Comparison of ENCODE assay signal across 27 cellular contexts in the genomic region with DNA sequence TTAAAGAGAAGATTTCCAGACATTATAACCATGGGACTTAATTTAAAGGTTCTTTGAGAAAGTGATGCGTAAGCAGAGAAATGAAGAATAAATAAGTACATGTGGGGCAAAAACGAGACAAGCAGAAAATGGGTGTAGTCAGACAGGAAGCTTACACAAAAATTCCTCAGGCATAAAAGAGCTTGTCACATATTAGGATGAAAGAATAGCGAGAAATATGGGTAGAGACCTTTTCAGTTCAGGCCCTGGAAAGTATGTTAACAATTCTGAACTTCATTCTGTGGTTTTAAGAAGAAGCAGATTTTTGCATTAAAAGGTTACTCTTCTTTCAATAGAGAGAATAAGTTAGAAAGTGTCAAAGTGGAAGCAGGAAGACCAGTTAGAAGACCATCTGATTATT.
DNase-seq lines count a peak whose midpoint lies in the region; ATAC-seq, FAIRE-seq and TF ChIP-seq lines count a peak whose summit lies in the region.
"Had no signal": no experiment of that assay in that cellular context is flagged by ENCODE, and none has a peak within 500 bp of the region (broad histone marks: within the 10 kb centered on the region; RNA-seq: fewer than 3 reads in every experiment).

No MANE protein-coding gene starts in this region.

- intact Hi-C loops in left ventricle myocardium inferior (cut with micrococcal nuclease): no loop called here

- H3K4ac ChIP-seq in neuronal stem cell (ENCODE audit: low read length): no peak overlapping the region

- H3K4me2 ChIP-seq in astrocyte (ENCODE audit: low read length) (no peak overlapping the region), neuronal stem cell (ENCODE audit: insufficient read depth, low read length, poor library complexity, severe bottlenecking) (no peak overlapping the region)
- H3K4me2 ChIP-seq: KMS-11 had no signal

- H2AK5ac ChIP-seq in neuronal stem cell (ENCODE audit: low read depth, low read length): no peak overlapping the region

- no peak overlapping the region for H4K91ac ChIP-seq in neuronal stem cell (ENCODE audit: low read depth, low read length, poor library complexity)

- H3K4me1 Mint-ChIP-seq in astrocyte (ENCODE audit: low read depth, unreplicated experiment) (peaks cover 18% of the 10 kb centered on the region), osteocyte (ENCODE audit: unreplicated experiment) (peaks cover 29% of the 10 kb centered on the region), endodermal cell (no peaks in the 10 kb centered on the region)
- H3K4me1 Mint-ChIP-seq: CD8-positive, alpha-beta memory T cell; H9 had no signal

- H3K23ac ChIP-seq in neuronal stem cell (ENCODE audit: low read depth, low read length, poor library complexity): no peak overlapping the region

- H2BK15ac ChIP-seq in neuronal stem cell (ENCODE audit: low read length): no peak overlapping the region

- no peak for ATAC-seq in GM19452 (IDR thresholded peaks at IDR 0.05; ENCODE audit: unreplicated experiment)
- ATAC-seq: PC-3 had no signal

- no peak for FAIRE-seq in astrocyte (lab: Jason Lieb, UNC)
- FAIRE-seq: GM19239, HTR-8/SVneo had no signal

- H3K27ac ChIP-seq in astrocyte (ENCODE audit: low read depth, low read length) (no peak overlapping the region), epithelial cell of prostate (peak overlapping the region; percentile 16), endodermal cell (ENCODE audit: low read depth, low read length) (no peak overlapping the region), neuronal stem cell (replicated peaks; ENCODE audit: low read length) (no peak overlapping the region), left ventricle myocardium inferior (replicated peaks) (no peak overlapping the region)
- H3K27ac ChIP-seq: C4-2B, KMS-11 had no signal

- H3K4me3 Mint-ChIP-seq in astrocyte (ENCODE audit: unreplicated experiment) (no peak overlapping the region), osteocyte (ENCODE audit: unreplicated experiment) (peak overlapping the region; percentile 5), endodermal cell (no peak overlapping the region)
- H3K4me3 Mint-ChIP-seq: CD8-positive, alpha-beta memory T cell; H9 had no signal

- no peak overlapping the region for H3K4me3 ChIP-seq in AG10803 (ENCODE audit: low read length)
- H3K4me3 ChIP-seq in astrocyte (ENCODE audit: insufficient read depth, low read depth, low read length): no peak overlapping the region
- no peak overlapping the region for H3K4me3 ChIP-seq in endodermal cell (ENCODE audit: low read length)
- no peak overlapping the region for H3K4me3 ChIP-seq in neuronal stem cell (ENCODE audit: low read length in 2 of 2)
- H3K4me3 ChIP-seq in left ventricle myocardium inferior: no peak overlapping the region

- 89 to 93% methylated on average over 3 of the region's 3 CpGs for WGBS in endodermal cell (ENCODE audit: insufficient coverage in 1 of 2, insufficient read length in 1 of 2), 2 experiments
- WGBS in neuronal stem cell (ENCODE audit: extremely low coverage in 2 of 2, insufficient read length in 2 of 2, insufficient replicate concordance in 1 of 2), 2 donors: no CpG with 5 or more reads among the region's 3 CpGs

- H2AFZ ChIP-seq in astrocyte (ENCODE audit: low read depth, low read length) (no peak overlapping the region), neuronal stem cell (ENCODE audit: low read length) (no peak overlapping the region)

- H4K8ac ChIP-seq in neuronal stem cell (ENCODE audit: low read depth, low read length): no peak overlapping the region

- H3K27me3 Mint-ChIP-seq in astrocyte (ENCODE audit: low read depth, unreplicated experiment) (no peaks in the 10 kb centered on the region), osteocyte (ENCODE audit: unreplicated experiment) (no peaks in the 10 kb centered on the region), endodermal cell (ENCODE audit: insufficient read depth) (no peaks in the 10 kb centered on the region)
- H3K27me3 Mint-ChIP-seq: CD8-positive, alpha-beta memory T cell had no signal

- TF ChIP-seq CTCF in AG10803 (conservative IDR thresholded peaks at IDR 0.05; ENCODE audit: low read length) (no peak), astrocyte (IDR thresholded peaks at IDR 0.05; ENCODE audit: insufficient read depth, low read depth, low read length) (no peak), osteocyte (IDR thresholded peaks at IDR 0.05) (no peak), endodermal cell (conservative IDR thresholded peaks at IDR 0.05) (no peak), left ventricle myocardium inferior (IDR thresholded peaks at IDR 0.05; ENCODE audit: borderline replicate concordance) (no peak)

- no peaks in the 10 kb centered on the region for H3K4me1 ChIP-seq in astrocyte (ENCODE audit: insufficient read depth, low read length)
- no peaks in the 10 kb centered on the region for H3K4me1 ChIP-seq in endodermal cell (ENCODE audit: control insufficient read depth, insufficient read depth, low read length)
- no peaks in the 10 kb centered on the region for H3K4me1 ChIP-seq in neuronal stem cell (ENCODE audit: control insufficient read depth in 2 of 2, insufficient read depth in 1 of 2, low read depth in 1 of 2, low read length in 2 of 2)
- H3K4me1 ChIP-seq in left ventricle myocardium inferior: no peaks in the 10 kb centered on the region

- no peaks in the 10 kb centered on the region for H3K79me1 ChIP-seq in neuronal stem cell (ENCODE audit: low read depth, low read length)

- no peak overlapping the region for H2BK5ac ChIP-seq in neuronal stem cell (ENCODE audit: low read length)

- H4K20me1 ChIP-seq in astrocyte (ENCODE audit: insufficient read depth, low read length): no peaks in the 10 kb centered on the region

- H3K36me3 ChIP-seq in astrocyte (ENCODE audit: insufficient read depth, low read length): no peaks in the 10 kb centered on the region
- H3K36me3 ChIP-seq in endodermal cell (ENCODE audit: control insufficient read depth, insufficient read depth, low read length): no peaks in the 10 kb centered on the region
- H3K36me3 ChIP-seq in neuronal stem cell (replicated peaks in 1 of 2; ENCODE audit: control insufficient read depth in 2 of 2, insufficient read depth in 2 of 2, low read length in 2 of 2): no peaks in the 10 kb centered on the region
- no peaks in the 10 kb centered on the region for H3K36me3 ChIP-seq in left ventricle myocardium inferior

- H3K9ac ChIP-seq in astrocyte (ENCODE audit: low read length): no peak overlapping the region
- no peak overlapping the region for H3K9ac ChIP-seq in endodermal cell (ENCODE audit: extremely low read depth, low read length, poor library complexity, severe bottlenecking)
- H3K9ac ChIP-seq in neuronal stem cell (ENCODE audit: low read depth, low read length, poor library complexity): no peak overlapping the region
- H3K9ac ChIP-seq: KMS-11 had no signal

- H3K36me3 Mint-ChIP-seq in astrocyte (ENCODE audit: low read depth, unreplicated experiment) (no peaks in the 10 kb centered on the region), osteocyte (ENCODE audit: unreplicated experiment) (no peaks in the 10 kb centered on the region), endodermal cell (ENCODE audit: low read depth) (no peaks in the 10 kb centered on the region)
- H3K36me3 Mint-ChIP-seq: CD8-positive, alpha-beta memory T cell had no signal

- H3K9me3 Mint-ChIP-seq in astrocyte (ENCODE audit: unreplicated experiment) (no peaks in the 10 kb centered on the region), osteocyte (ENCODE audit: unreplicated experiment) (no peaks in the 10 kb centered on the region), endodermal cell (no peaks in the 10 kb centered on the region)
- H3K9me3 Mint-ChIP-seq: H9 had no signal

- no peak overlapping the region for H2BK120ac ChIP-seq in neuronal stem cell (ENCODE audit: low read depth, low read length)

- no peak overlapping the region for H3K18ac ChIP-seq in neuronal stem cell (ENCODE audit: low read length)

- no peaks in the 10 kb centered on the region for H3K79me2 ChIP-seq in astrocyte (ENCODE audit: insufficient read depth, low read length)

- no peaks in the 10 kb centered on the region for H3K9me3 ChIP-seq in astrocyte (ENCODE audit: insufficient read depth, low read depth, low read length)
- no peaks in the 10 kb centered on the region for H3K9me3 ChIP-seq in endodermal cell (ENCODE audit: control insufficient read depth, low read length)
- peaks cover 0 to 1% of the 10 kb centered on the region in 2 donors for H3K9me3 ChIP-seq in neuronal stem cell (replicated peaks in 1 of 2; ENCODE audit: control insufficient read depth in 2 of 2, insufficient read depth in 1 of 2, low read depth in 1 of 2, low read length in 2 of 2)
- no peaks in the 10 kb centered on the region for H3K9me3 ChIP-seq in left ventricle myocardium inferior (replicated peaks)

- H2BK12ac ChIP-seq in neuronal stem cell (ENCODE audit: low read length): no peak overlapping the region

- DNase-seq in AG10803 (ENCODE audit: low read depth) (peak; percentile 0), astrocyte (ENCODE audit: low read depth) (peak; percentile 69), epithelial cell of prostate (ENCODE audit: low read depth, low spot score) (no peak), osteocyte (ENCODE audit: extremely low spot score, unreplicated experiment) (no peak), endodermal cell (no peak), neuronal stem cell (ENCODE audit: low spot score) (no peak), left ventricle myocardium inferior (no peak)
- DNase-seq: 8988T; Calu3; CD8-positive, alpha-beta memory T cell; DMS53; GF-D8; H9; NCI-H1105 treated with DMSO at 0.1 percent for 48 hours; NCI-H1694; NCI-H2081 treated with DMSO at 0.1 percent for 48 hours; NCI-H2171 treated with DMSO at 0.1 percent for 48 hours; NCI-H446 treated with DMSO at 0.1 percent for 48 hours; NCI-H526 treated with DMSO at 0.1 percent for 48 hours; RPMI8226; SHP77 had no signal

- no peak overlapping the region for H3K14ac ChIP-seq in neuronal stem cell (ENCODE audit: low read length)

- H3K27ac Mint-ChIP-seq in astrocyte (ENCODE audit: unreplicated experiment): peak overlapping the region; percentile 11
- peak overlapping the region; percentile 25 for H3K27ac Mint-ChIP-seq in osteocyte (ENCODE audit: unreplicated experiment)
- H3K27ac Mint-ChIP-seq in endodermal cell: no peak overlapping the region
- H3K27ac Mint-ChIP-seq: CD8-positive, alpha-beta memory T cell; H9 had no signal

- H3K27me3 ChIP-seq in astrocyte (ENCODE audit: insufficient read depth, low read length) (no peaks in the 10 kb centered on the region), endodermal cell (ENCODE audit: control insufficient read depth, insufficient read depth, low read length, poor library complexity, severe bottlenecking) (no peaks in the 10 kb centered on the region), neuronal stem cell (ENCODE audit: control insufficient read depth in 3 of 3, insufficient read depth in 3 of 3, low read depth in 1 of 3, low read length in 3 of 3) (no peaks in the 10 kb centered on the region), left ventricle myocardium inferior (ENCODE audit: low read depth) (no peaks in the 10 kb centered on the region)

Comparison
In these comparisons a context has a peak if more than half of its experiments do, and no peak if none do; other contexts are left out.
1. DNase-seq: peak in AG10803 (single experiment) and astrocyte (single experiment); none in epithelial cell of prostate (single experiment), osteocyte (single experiment), endodermal cell (single experiment), neuronal stem cell (single experiment) and left ventricle myocardium inferior (single experiment).